24 cellular contexts compared by ENCODE assay signal in the genomic region with DNA sequence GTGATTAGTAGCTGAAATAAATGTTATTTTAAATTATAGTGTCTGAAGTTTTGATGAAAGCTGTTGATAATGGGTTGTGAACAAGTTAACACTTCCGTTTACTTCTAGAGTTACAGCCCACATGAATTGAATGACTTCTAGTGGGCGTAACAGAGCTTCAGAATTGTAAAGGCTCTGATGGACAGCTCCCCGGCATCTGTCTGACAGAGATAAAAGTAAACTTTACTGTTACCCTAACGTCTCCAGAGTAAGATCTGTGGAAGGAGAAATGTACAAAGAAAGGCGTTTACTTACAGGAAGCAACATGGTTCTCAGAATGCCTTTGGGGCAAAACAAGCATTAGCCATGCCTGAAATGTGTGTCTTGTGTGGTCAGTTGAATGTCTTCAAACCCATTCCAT.
"Had no signal": no experiment of that assay in that cellular context is flagged by ENCODE, and none has a peak within 500 bp of the region (broad histone marks: within the 10 kb centered on the region; RNA-seq: fewer than 3 reads in every experiment).

No MANE protein-coding gene starts in this region.

- ATAC-seq: activated CD4-positive, alpha-beta T cell treated with anti-CD3 and anti-CD28 coated beads for 36 hours; activated naive CD4-positive, alpha-beta T cell treated with anti-CD3 and anti-CD28 coated beads, Interleukin-2, amount 50 U/mL, for 72 hours; left colon; lower lobe of right lung; natural killer cell treated with Interleukin-12 subunit alpha and Interleukin-12 subunit beta and Interleukin-15 and Interleukin-18, amount 100 ng/mL, for 72 hours; stimulated activated naive CD8-positive, alpha-beta T cell treated with anti-CD3 and anti-CD28 coated beads, Interleukin-15, Interleukin-2, amounts not matched to agents 100 U/mL and 50 U/mL, for 24 hours had no signal

- H3K36me3 ChIP-seq: adrenal gland, esophagus muscularis mucosa, lower lobe of right lung, prostate gland, right atrium auricular region, tibial nerve had no signal

- DNase-seq: activated CD4-positive, alpha-beta T cell treated with anti-CD3 and anti-CD28 coated beads for 36 hours; activated CD4-positive, alpha-beta T cell treated with anti-CD3 and anti-CD28 coated beads, Interleukin-2, amount 50 U/mL, for 48 hours; activated gamma-delta T cell treated with Interleukin-2 at 50 U/mL for 16 hours; activated T-cell treated with anti-CD3 and anti-CD28 coated beads for 4 hours; adrenal gland; cerebellar nuclear complex; cortex of kidney; lower lobe of right lung; nucleus accumbens; stimulated activated naive CD8-positive, alpha-beta T cell treated with anti-CD3 and anti-CD28 coated beads, Interleukin-15, Interleukin-2, amounts not matched to agents 100 U/mL and 50 U/mL, for 24 hours; substantia nigra; T-helper 1 cell; T-helper 9 cell had no signal

- H3K4me3 ChIP-seq: adrenal gland, esophagus muscularis mucosa, hepatocyte, lower lobe of right lung, prostate gland, right atrium auricular region, tibial nerve had no signal

- H3K27ac ChIP-seq: adrenal gland, esophagus muscularis mucosa, hepatocyte, lower lobe of right lung, prostate gland, right atrium auricular region, tibial nerve had no signal

- H3K9me3 ChIP-seq: adrenal gland, esophagus muscularis mucosa, lower lobe of right lung, prostate gland, right atrium auricular region, tibial nerve had no signal

- FAIRE-seq: bronchial epithelial cell, islet of Langerhans, urothelium cell line had no signal

- H3K27me3 ChIP-seq: adrenal gland had no signal

- H3K4me1 ChIP-seq: adrenal gland, lower lobe of right lung, prostate gland had no signal
